ENCODE assay signal across 26 cellular contexts in the genomic region with DNA sequence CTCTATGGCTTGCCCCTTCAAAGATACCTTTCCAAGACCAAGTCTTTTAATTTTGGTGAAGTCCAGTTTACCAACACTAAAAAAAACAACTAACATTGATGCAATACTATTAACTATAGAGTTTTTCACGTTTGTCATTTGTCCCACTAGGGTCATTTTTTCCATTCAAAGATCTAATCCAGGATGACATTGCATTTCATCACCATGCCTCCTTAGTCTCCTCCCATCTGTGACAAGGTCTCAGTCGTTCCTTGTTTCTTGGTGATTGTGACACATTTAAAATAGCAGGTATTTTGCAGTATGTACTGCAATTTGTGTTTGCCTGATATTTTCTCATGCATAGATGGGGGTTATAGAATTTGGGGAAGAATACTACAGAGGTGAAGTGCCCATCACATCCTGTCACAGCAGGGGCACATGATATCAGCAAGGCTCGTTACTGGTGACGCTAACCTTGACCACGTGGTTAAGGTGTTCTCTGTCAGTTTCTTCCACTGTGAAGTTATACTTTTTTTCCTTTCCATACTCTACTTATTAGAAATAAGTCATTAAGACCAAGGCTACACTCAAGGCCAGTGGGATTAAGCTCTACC.
DNase-seq lines count a peak whose midpoint lies in the region; ATAC-seq, FAIRE-seq and TF ChIP-seq lines count a peak whose summit lies in the region.
"Had no signal": no experiment of that assay in that cellular context is flagged by ENCODE, and none has a peak within 500 bp of the region (broad histone marks: within the 10 kb centered on the region; RNA-seq: fewer than 3 reads in every experiment).

No MANE protein-coding gene starts in this region.

- H3K27ac Mint-ChIP-seq in MCF 10A (ENCODE audit: low read depth, unreplicated experiment): peak overlapping the region; percentile 31
- H3K27ac Mint-ChIP-seq in activated naive CD4-positive, alpha-beta T cell treated with anti-CD3 and anti-CD28 coated beads for 36 hours: no peak overlapping the region
- H3K27ac Mint-ChIP-seq: B cell; CD4-positive, alpha-beta T cell; CD8-positive, alpha-beta T cell had no signal

- FAIRE-seq in K562 (lab: Jason Lieb, UNC): no peak
- FAIRE-seq: A549, GM12878, GM12892, GM18507 had no signal

- no TSS peak for BruUV-seq in MCF 10A (replicated peaks; lab: Mats Ljungman, UMichigan)
- no TSS peak for BruUV-seq in K562 (replicated peaks; lab: Mats Ljungman, UMichigan)

- no peaks in the 10 kb centered on the region for H3K27me3 Mint-ChIP-seq in MCF 10A (ENCODE audit: insufficient read depth, unreplicated experiment)
- H3K27me3 Mint-ChIP-seq in activated naive CD4-positive, alpha-beta T cell treated with anti-CD3 and anti-CD28 coated beads for 36 hours (ENCODE audit: low read depth): no peaks in the 10 kb centered on the region
- H3K27me3 Mint-ChIP-seq: CD4-positive, alpha-beta T cell had no signal

- H3K9me3 Mint-ChIP-seq in MCF 10A (ENCODE audit: unreplicated experiment): no peaks in the 10 kb centered on the region
- no peaks in the 10 kb centered on the region for H3K9me3 Mint-ChIP-seq in activated naive CD4-positive, alpha-beta T cell treated with anti-CD3 and anti-CD28 coated beads for 36 hours
- H3K9me3 Mint-ChIP-seq: CD4-positive, alpha-beta T cell; CD8-positive, alpha-beta T cell had no signal

- H2AFZ ChIP-seq in K562 (ENCODE audit: low read depth, low read length) (peak overlapping the region; percentile 36; the same call in 1 of the 2 replicates), osteoblast (ENCODE audit: low read length) (no peak overlapping the region)

- no peak overlapping the region for H3K4me3 Mint-ChIP-seq in MCF 10A (ENCODE audit: unreplicated experiment)
- H3K4me3 Mint-ChIP-seq in activated naive CD4-positive, alpha-beta T cell treated with anti-CD3 and anti-CD28 coated beads for 36 hours: no peak overlapping the region
- H3K4me3 Mint-ChIP-seq: B cell; CD4-positive, alpha-beta T cell; CD8-positive, alpha-beta T cell had no signal

- H3K36me3 ChIP-seq in breast epithelium (no peaks in the 10 kb centered on the region), K562 (ENCODE audit: control insufficient read depth, insufficient read depth, low read length) (no peaks in the 10 kb centered on the region), esophagus muscularis mucosa (no peaks in the 10 kb centered on the region), osteoblast (ENCODE audit: insufficient read depth, low read length) (no peaks in the 10 kb centered on the region), left lung (no peaks in the 10 kb centered on the region)
- H3K36me3 ChIP-seq: BLaER1 treated with 17β-estradiol and CSF1 and Interleukin-3, amounts not matched to agents 10 nM and 100 nM had no signal

- no peaks in the 10 kb centered on the region for H3K36me3 Mint-ChIP-seq in MCF 10A (ENCODE audit: insufficient read depth, unreplicated experiment)
- H3K36me3 Mint-ChIP-seq in activated naive CD4-positive, alpha-beta T cell treated with anti-CD3 and anti-CD28 coated beads for 36 hours (ENCODE audit: low read depth): no peaks in the 10 kb centered on the region
- H3K36me3 Mint-ChIP-seq: CD8-positive, alpha-beta T cell had no signal

- in situ Hi-C loops in K562 (cut with MboI): no loop called here

- DNase-seq in MCF 10A (ENCODE audit: unreplicated experiment): no peak
- DNase-seq in breast epithelium (ENCODE audit: low spot score in 2 of 2): no peak
- no peak for DNase-seq in K562 (ENCODE audit: extremely low read depth in 1 of 4, low spot score in 3 of 4)
- DNase-seq in esophagus muscularis mucosa (ENCODE audit: extremely low spot score): peak; percentile 50
- peak; percentile 3 for DNase-seq in osteoblast (ENCODE audit: insufficient read length, low spot score, missing footprints)
- no peak for DNase-seq in activated naive CD4-positive, alpha-beta T cell treated with anti-CD3 and anti-CD28 coated beads for 36 hours
- DNase-seq in AML-193 (lab: John Stamatoyannopoulos, UW): no peak
- DNase-seq in left lung: no peak
- DNase-seq: CD4-positive, alpha-beta T cell; CD8-positive, alpha-beta T cell; COR-L47; DMS 273 treated with DMSO at 0.1 percent for 48 hours; DMS153; DMS53; DMS79; DND-41; EL; GDM1 had no signal

- H3K9me1 ChIP-seq in K562 (ENCODE audit: control insufficient read depth, insufficient read depth, low read length): no peaks in the 10 kb centered on the region

- H3K4me1 ChIP-seq in breast epithelium (no peaks in the 10 kb centered on the region), K562 (replicated peaks in 1 of 2; ENCODE audit: control insufficient read depth in 2 of 2, insufficient read depth in 2 of 2, low read length in 2 of 2) (no peaks in the 10 kb centered on the region), esophagus muscularis mucosa (no peaks in the 10 kb centered on the region), osteoblast (ENCODE audit: insufficient read depth, low read length) (no peaks in the 10 kb centered on the region), left lung (no peaks in the 10 kb centered on the region)
- H3K4me1 ChIP-seq: A549; BLaER1 treated with 17β-estradiol and CSF1 and Interleukin-3, amounts not matched to agents 10 nM and 100 nM had no signal

- H3K27ac ChIP-seq in breast epithelium (no peak overlapping the region), K562 (ENCODE audit: extremely low read depth, low read depth, low read length) (no peak overlapping the region), esophagus muscularis mucosa (replicated peaks in 1 of 4) (no peak overlapping the region), osteoblast (ENCODE audit: low read depth, low read length) (no peak overlapping the region), left lung (no peak overlapping the region)
- H3K27ac ChIP-seq: 22Rv1; A549; BLaER1 treated with 17β-estradiol and CSF1 and Interleukin-3, amounts not matched to agents 10 nM and 100 nM; C4-2B had no signal

- ATAC-seq in K562 (peak; percentile 57), left lung (no peak)
- ATAC-seq: A549; CD8-positive, alpha-beta T cell; GM12878 had no signal

- TF ChIP-seq RAD21 in K562 (CRISPR knock-in tag; conservative IDR thresholded peaks at IDR 0.05 in 1 of 2, IDR thresholded peaks at IDR 0.05 in 1 of 2): no peak

- H3K4me2 ChIP-seq in K562 (ENCODE audit: insufficient read depth, low read length) (peak overlapping the region; percentile 41; the same call in 1 of the 2 replicates), osteoblast (ENCODE audit: insufficient read depth, low read length) (no peak overlapping the region)
- H3K4me2 ChIP-seq: A549; BLaER1 treated with 17β-estradiol and CSF1 and Interleukin-3, amounts not matched to agents 10 nM and 100 nM had no signal

- intact Hi-C loops in MCF 10A (cut with micrococcal nuclease): no loop called here
- intact Hi-C loops in breast epithelium (cut with DNase I; ENCODE audit: low total_unique reads): no loop called here
- intact Hi-C loops in K562 (cut with micrococcal nuclease): no loop called here
- intact Hi-C loops in esophagus muscularis mucosa (cut with DNase I): no loop called here
- intact Hi-C loops in activated naive CD4-positive, alpha-beta T cell treated with anti-CD3 and anti-CD28 coated beads for 36 hours (cut with micrococcal nuclease): no loop called here
- intact Hi-C loops in left lung (cut with DNase I): no loop called here

- TF ChIP-seq CTCF in MCF 10A (IDR thresholded peaks at IDR 0.05; ENCODE audit: unreplicated experiment): no peak
- TF ChIP-seq CTCF in breast epithelium (IDR thresholded peaks at IDR 0.05): no peak
- TF ChIP-seq CTCF in K562 (IDR thresholded peaks at IDR 0.05 in 2 of 3, conservative IDR thresholded peaks at IDR 0.05 in 1 of 3; ENCODE audit: insufficient read depth in 2 of 3, low read depth in 1 of 3, low read length in 3 of 3): no peak
- TF ChIP-seq CTCF in esophagus muscularis mucosa (IDR thresholded peaks at IDR 0.05): no peak
- TF ChIP-seq CTCF in osteoblast (IDR thresholded peaks at IDR 0.05; ENCODE audit: extremely low read depth, low read depth, low read length): no peak
- no peak for TF ChIP-seq CTCF in left lung (IDR thresholded peaks at IDR 0.05)

- POLR2A ChIA-PET in MCF 10A (lab: Yijun Ruan, JAX) (no interaction called here), K562 (lab: Yijun Ruan, JAX) (no interaction called here)

- no peaks in the 10 kb centered on the region for H3K79me2 ChIP-seq in K562 (ENCODE audit: control insufficient read depth, insufficient read depth, low read length)
- no peaks in the 10 kb centered on the region for H3K79me2 ChIP-seq in osteoblast (ENCODE audit: insufficient read depth, low read length)

- H3K27me3 ChIP-seq in breast epithelium: no peaks in the 10 kb centered on the region
- no peaks in the 10 kb centered on the region for H3K27me3 ChIP-seq in K562 (ENCODE audit: control insufficient read depth in 2 of 2, insufficient read depth in 2 of 2, low read length in 2 of 2)
- no peaks in the 10 kb centered on the region for H3K27me3 ChIP-seq in esophagus muscularis mucosa
- no peaks in the 10 kb centered on the region for H3K27me3 ChIP-seq in osteoblast (ENCODE audit: insufficient read depth, low read length)
- H3K27me3 ChIP-seq in left lung: no peaks in the 10 kb centered on the region
- H3K27me3 ChIP-seq: BLaER1 treated with 17β-estradiol and CSF1 and Interleukin-3, amounts not matched to agents 10 nM and 100 nM had no signal

- no peak overlapping the region for H3K4me3 ChIP-seq in breast epithelium
- H3K4me3 ChIP-seq in K562: no peak overlapping the region
- no peak overlapping the region for H3K4me3 ChIP-seq in esophagus muscularis mucosa
- H3K4me3 ChIP-seq in osteoblast (ENCODE audit: insufficient read depth, low read length): no peak overlapping the region
- no peak overlapping the region for H3K4me3 ChIP-seq in left lung
- H3K4me3 ChIP-seq: A549; BLaER1 treated with 17β-estradiol and CSF1 and Interleukin-3, amounts not matched to agents 10 nM and 100 nM; GM12878 had no signal

- TF ChIP-seq POLR2A in breast epithelium (IDR thresholded peaks at IDR 0.05) (no peak), K562 (conservative IDR thresholded peaks at IDR 0.05) (no peak), esophagus muscularis mucosa (IDR thresholded peaks at IDR 0.05; ENCODE audit: low read depth) (no peak)

- CTCF ChIA-PET in MCF 10A (lab: Yijun Ruan, JAX) (no interaction called here), K562 (lab: Yijun Ruan, JAX; ENCODE audit: low intra/inter-chr PET ratio) (no interaction called here)
- CTCF ChIA-PET in activated naive CD4-positive, alpha-beta T cell treated with anti-CD3 and anti-CD28 coated beads for 36 hours (lab: Charles Lee): no interaction called here

- TF ChIP-seq EP300 in K562 (IDR thresholded peaks at IDR 0.05; ENCODE audit: low read length) (no peak; the same call in 1 of the 2 replicates), esophagus muscularis mucosa (IDR thresholded peaks at IDR 0.05) (no peak)

- 3% methylated on average over 5 of the region's 5 CpGs for WGBS in K562 (ENCODE audit: insufficient coverage, low coverage, missing lambda C conversion rate)
- 77% methylated on average over 5 of the region's 5 CpGs for WGBS in esophagus muscularis mucosa

- no peak overlapping the region for H3K9ac ChIP-seq in K562 (ENCODE audit: insufficient read depth in 1 of 2, low read depth in 2 of 2, low read length in 2 of 2)
- H3K9ac ChIP-seq: BLaER1 treated with 17β-estradiol and CSF1 and Interleukin-3, amounts not matched to agents 10 nM and 100 nM had no signal

- H4K20me1 ChIP-seq in K562 (replicated peaks; ENCODE audit: control insufficient read depth, insufficient read depth, low read length): no peaks in the 10 kb centered on the region
- no peaks in the 10 kb centered on the region for H4K20me1 ChIP-seq in osteoblast (ENCODE audit: insufficient read depth, low read length)
- H4K20me1 ChIP-seq: BLaER1 treated with 17β-estradiol and CSF1 and Interleukin-3, amounts not matched to agents 10 nM and 100 nM had no signal

- peaks cover 34% of the 10 kb centered on the region for H3K4me1 Mint-ChIP-seq in MCF 10A (ENCODE audit: insufficient read depth, unreplicated experiment)
- H3K4me1 Mint-ChIP-seq in activated naive CD4-positive, alpha-beta T cell treated with anti-CD3 and anti-CD28 coated beads for 36 hours (ENCODE audit: low read depth): no peaks in the 10 kb centered on the region
- H3K4me1 Mint-ChIP-seq: B cell had no signal

- H3K9me3 ChIP-seq in breast epithelium: no peaks in the 10 kb centered on the region
- no peaks in the 10 kb centered on the region for H3K9me3 ChIP-seq in K562 (replicated peaks; ENCODE audit: control insufficient read depth, insufficient read depth, low read depth, low read length)
- no peaks in the 10 kb centered on the region for H3K9me3 ChIP-seq in esophagus muscularis mucosa
- H3K9me3 ChIP-seq in osteoblast (ENCODE audit: low read depth, low read length): peaks cover 2% of the 10 kb centered on the region
- H3K9me3 ChIP-seq in left lung: no peaks in the 10 kb centered on the region
- H3K9me3 ChIP-seq: A549 had no signal

Comparison
In these comparisons a context has a peak if more than half of its experiments do, and no peak if none do; other contexts are left out.
1. DNase-seq: peak in esophagus muscularis mucosa (single experiment) and osteoblast (single experiment); none in MCF 10A (single experiment), breast epithelium (0 of 2), K562 (0 of 4), activated naive CD4-positive, alpha-beta T cell treated with anti-CD3 and anti-CD28 coated beads for 36 hours (single experiment), AML-193 (0 of 2) and left lung (0 of 2).